Comparison of ENCODE assay signal across 8 cellular contexts in the genomic region with DNA sequence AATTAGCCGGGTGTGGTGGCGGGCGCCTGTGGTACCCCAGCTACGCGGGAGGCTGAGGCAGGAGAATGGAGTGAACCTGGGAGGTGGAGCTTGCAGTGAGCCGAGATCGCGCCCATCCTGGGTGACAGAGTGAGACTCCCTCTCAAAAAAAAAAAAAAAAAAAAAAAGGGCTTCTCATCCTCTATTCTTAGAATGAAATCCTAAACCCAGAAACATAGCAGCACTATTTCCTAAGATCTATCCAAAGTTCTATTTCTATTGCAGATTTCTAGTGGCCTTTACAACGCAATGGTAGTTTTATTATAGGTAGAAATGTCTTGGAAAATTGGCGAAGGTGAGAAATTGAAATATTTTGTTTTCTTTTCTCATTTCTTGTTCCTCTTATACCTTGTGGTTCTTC.
"Had no signal": no experiment of that assay in that cellular context is flagged by ENCODE, and none has a peak within 500 bp of the region (broad histone marks: within the 10 kb centered on the region; RNA-seq: fewer than 3 reads in every experiment).

No MANE protein-coding gene starts in this region.

- H3K4me3 ChIP-seq: GM12878 had no signal

- DNase-seq: GDM1, GF-D8 had no signal

- ATAC-seq: GM12878 had no signal

- FAIRE-seq: G401.6, GM12878, GM12891, GM12892, GM18507, GM19239 had no signal
